In the genomic region with DNA sequence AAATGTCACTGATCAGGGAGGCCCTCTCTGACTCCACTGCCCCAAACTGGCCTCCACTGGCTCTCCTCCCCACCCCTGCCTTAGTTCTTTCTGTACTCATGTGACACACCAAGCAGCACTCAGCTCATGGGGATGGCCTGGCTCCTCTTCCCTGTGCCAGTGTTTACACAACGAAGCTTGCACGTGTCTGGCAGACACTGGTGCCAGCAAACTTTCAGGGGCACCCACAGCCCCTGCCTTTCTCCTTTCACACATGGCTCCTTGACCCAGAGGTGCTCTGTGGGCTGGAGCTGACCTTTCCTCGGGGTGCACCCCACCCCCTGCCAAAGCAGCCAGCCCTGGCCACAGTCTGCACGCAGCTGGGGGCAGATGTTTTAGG, we compare ENCODE assay signal across 25 cellular contexts. TPM values are rescaled to one million over a fixed set of nuclear protein-coding genes. Genes with fewer than 3 reads are reported as not detected.
A peak's percentile ranks its signal among the peaks of the same experiment; 100 is the strongest.
DNase-seq lines count a peak whose midpoint lies in the region; ATAC-seq and TF ChIP-seq lines count a peak whose summit lies in the region.
"Had no signal": no experiment of that assay in that cellular context is flagged by ENCODE, and none has a peak within 500 bp of the region (broad histone marks: within the 10 kb centered on the region; RNA-seq: fewer than 3 reads in every experiment).

No MANE protein-coding gene starts in this region.

- CTCF ChIA-PET in activated CD8-positive, alpha-beta T cell treated with anti-CD3 and anti-CD28 coated beads, Interleukin-2, amount 10 ng/mL, durations not matched to agents 7 days and 5 days (lab: Charles Lee), result no interaction called here

- TF ChIP-seq CTCF in coronary artery (IDR thresholded peaks at IDR 0.05), result no peak

- H3K27ac ChIP-seq in rectal smooth muscle tissue (ENCODE audit: low read depth, low read length), result peak overlapping the region; percentile 72
- H3K27ac ChIP-seq in coronary artery, result no peak overlapping the region
- H3K27ac ChIP-seq: parathyroid adenoma had no signal

- ATAC-seq in activated CD8-positive, alpha-beta T cell treated with anti-CD3 and anti-CD28 coated beads, Interleukin-2, amount 10 ng/mL, durations not matched to agents 7 days and 5 days, result no peak
- ATAC-seq: activated CD4-positive, alpha-beta T cell treated with anti-CD3 and anti-CD28 coated beads for 36 hours; natural killer cell; PC-3 had no signal

- H3K4me3 Mint-ChIP-seq in activated CD8-positive, alpha-beta T cell treated with anti-CD3 and anti-CD28 coated beads, Interleukin-2, amount 10 ng/mL, durations not matched to agents 7 days and 5 days, result no peak overlapping the region
- H3K4me3 Mint-ChIP-seq: activated CD4-positive, alpha-beta T cell treated with anti-CD3 and anti-CD28 coated beads for 36 hours; CD4-positive, CD25-positive, alpha-beta regulatory T cell; IgD-negative memory B cell; immature natural killer cell; natural killer cell had no signal

- no peak overlapping the region for H3K27ac Mint-ChIP-seq in activated CD8-positive, alpha-beta T cell treated with anti-CD3 and anti-CD28 coated beads, Interleukin-2, amount 10 ng/mL, durations not matched to agents 7 days and 5 days
- H3K27ac Mint-ChIP-seq: activated CD4-positive, alpha-beta T cell treated with anti-CD3 and anti-CD28 coated beads for 36 hours; CD4-positive, CD25-positive, alpha-beta regulatory T cell; immature natural killer cell; natural killer cell had no signal

- H3K27me3 Mint-ChIP-seq in activated CD8-positive, alpha-beta T cell treated with anti-CD3 and anti-CD28 coated beads, Interleukin-2, amount 10 ng/mL, durations not matched to agents 7 days and 5 days (ENCODE audit: low read depth), result no peaks in the 10 kb centered on the region
- H3K27me3 Mint-ChIP-seq: activated CD4-positive, alpha-beta T cell treated with anti-CD3 and anti-CD28 coated beads for 36 hours; CD4-positive, CD25-positive, alpha-beta regulatory T cell; IgD-negative memory B cell had no signal

- H3K27me3 ChIP-seq in rectal smooth muscle tissue (ENCODE audit: control insufficient read depth, insufficient read depth, low read length), result no peaks in the 10 kb centered on the region
- H3K27me3 ChIP-seq: right atrium auricular region had no signal

- no peaks in the 10 kb centered on the region for H3K36me3 ChIP-seq in rectal smooth muscle tissue (ENCODE audit: control insufficient read depth, insufficient read depth, low read length)

- H3K9me3 Mint-ChIP-seq in activated CD8-positive, alpha-beta T cell treated with anti-CD3 and anti-CD28 coated beads, Interleukin-2, amount 10 ng/mL, durations not matched to agents 7 days and 5 days (ENCODE audit: insufficient read depth), result peaks cover under 1% of the 10 kb centered on the region
- H3K9me3 Mint-ChIP-seq: IgD-negative memory B cell, immature natural killer cell, natural killer cell had no signal

- no peaks in the 10 kb centered on the region for H3K4me1 Mint-ChIP-seq in activated CD8-positive, alpha-beta T cell treated with anti-CD3 and anti-CD28 coated beads, Interleukin-2, amount 10 ng/mL, durations not matched to agents 7 days and 5 days (ENCODE audit: low read depth)
- H3K4me1 Mint-ChIP-seq: activated CD4-positive, alpha-beta T cell treated with anti-CD3 and anti-CD28 coated beads for 36 hours; immature natural killer cell; natural killer cell had no signal

- peaks cover 35% of the 10 kb centered on the region for H3K4me1 ChIP-seq in rectal smooth muscle tissue (ENCODE audit: control insufficient read depth, insufficient read depth, low read length)
- H3K4me1 ChIP-seq: parathyroid adenoma had no signal

- H3K36me3 Mint-ChIP-seq in activated CD8-positive, alpha-beta T cell treated with anti-CD3 and anti-CD28 coated beads, Interleukin-2, amount 10 ng/mL, durations not matched to agents 7 days and 5 days (ENCODE audit: low read depth), result peaks cover 11% of the 10 kb centered on the region
- H3K36me3 Mint-ChIP-seq: immature natural killer cell, natural killer cell had no signal

- POLR2A ChIA-PET in activated CD8-positive, alpha-beta T cell treated with anti-CD3 and anti-CD28 coated beads, Interleukin-2, amount 10 ng/mL, durations not matched to agents 7 days and 5 days (lab: Charles Lee), result no interaction called here

- H3K9ac ChIP-seq in rectal smooth muscle tissue (ENCODE audit: low read length), result no peak overlapping the region
- H3K9ac ChIP-seq: parathyroid adenoma had no signal

- H3K4me3 ChIP-seq in rectal smooth muscle tissue (ENCODE audit: low read length) (no peak overlapping the region), coronary artery (no peak overlapping the region)
- H3K4me3 ChIP-seq: right atrium auricular region had no signal

- peak in 2 of 3 experiments; percentile 41 to 59 for DNase-seq in NCI-H1417 (lab: John Stamatoyannopoulos, UW)
- DNase-seq in NCI-H1417 treated with DMSO at 0.1 percent for 48 hours (lab: John Stamatoyannopoulos, UW), result no peak
- peak; percentile 32 for DNase-seq in DMS153 (lab: John Stamatoyannopoulos, UW)
- peak; percentile 49 for DNase-seq in fibroblast of gingiva (ENCODE audit: low read depth)
- DNase-seq in KG1 (lab: John Stamatoyannopoulos, UW), result no peak
- DNase-seq in coronary artery (ENCODE audit: low spot score), result no peak
- no peak for DNase-seq in activated CD8-positive, alpha-beta T cell treated with anti-CD3 and anti-CD28 coated beads, Interleukin-2, amount 10 ng/mL, durations not matched to agents 7 days and 5 days
- DNase-seq: 8988T; activated CD4-positive, alpha-beta T cell treated with anti-CD3 and anti-CD28 coated beads for 36 hours; activated gamma-delta T cell treated with Interleukin-2 at 50 U/mL for 16 hours; activated T-cell treated with anti-CD3 and anti-CD28 coated beads, Interleukin-2, amount 50 U/mL, for 1 hour; CD4-positive, CD25-positive, alpha-beta regulatory T cell; immature natural killer cell; natural killer cell; NCI-H1092 treated with DMSO at 0.1 percent for 48 hours; NCI-H2107; NCI-H510A; NK-92 treated with Interleukin-12 subunit alpha and Interleukin-12 subunit beta, amount 100 ng/mL, for 24 hours; PC-3; stimulated activated CD4-positive, alpha-beta T cell treated with anti-CD3 and anti-CD28 coated beads, Interleukin-4, amount 100 ng/mL, for 4 hours; stimulated activated naive CD4-positive, alpha-beta T cell treated with Interleukin-2 at 50 U/mL for 16 hours had no signal

RNA-seq across cellular contexts. Expression of a gene that starts 37.6 kb away (rescaled TPM):
- total RNA-seq in activated CD8-positive, alpha-beta T cell treated with anti-CD3 and anti-CD28 coated beads, Interleukin-2, amount 10 ng/mL, durations not matched to agents 7 days and 5 days, result 100 to 1,000 TPM; 175 to 186 TPM
- total RNA-seq: PC-3 had no signal

Comparison
In these comparisons a context has a peak if more than half of its experiments do, and no peak if none do; other contexts are left out.
1. DNase-seq: peak in NCI-H1417 (2 of 3), DMS153 (single experiment) and fibroblast of gingiva (single experiment); none in NCI-H1417 treated with DMSO at 0.1 percent for 48 hours (single experiment), KG1 (single experiment), coronary artery (single experiment) and activated CD8-positive, alpha-beta T cell treated with anti-CD3 and anti-CD28 coated beads, Interleukin-2, amount 10 ng/mL, durations not matched to agents 7 days and 5 days (single experiment).